In the genomic region with DNA sequence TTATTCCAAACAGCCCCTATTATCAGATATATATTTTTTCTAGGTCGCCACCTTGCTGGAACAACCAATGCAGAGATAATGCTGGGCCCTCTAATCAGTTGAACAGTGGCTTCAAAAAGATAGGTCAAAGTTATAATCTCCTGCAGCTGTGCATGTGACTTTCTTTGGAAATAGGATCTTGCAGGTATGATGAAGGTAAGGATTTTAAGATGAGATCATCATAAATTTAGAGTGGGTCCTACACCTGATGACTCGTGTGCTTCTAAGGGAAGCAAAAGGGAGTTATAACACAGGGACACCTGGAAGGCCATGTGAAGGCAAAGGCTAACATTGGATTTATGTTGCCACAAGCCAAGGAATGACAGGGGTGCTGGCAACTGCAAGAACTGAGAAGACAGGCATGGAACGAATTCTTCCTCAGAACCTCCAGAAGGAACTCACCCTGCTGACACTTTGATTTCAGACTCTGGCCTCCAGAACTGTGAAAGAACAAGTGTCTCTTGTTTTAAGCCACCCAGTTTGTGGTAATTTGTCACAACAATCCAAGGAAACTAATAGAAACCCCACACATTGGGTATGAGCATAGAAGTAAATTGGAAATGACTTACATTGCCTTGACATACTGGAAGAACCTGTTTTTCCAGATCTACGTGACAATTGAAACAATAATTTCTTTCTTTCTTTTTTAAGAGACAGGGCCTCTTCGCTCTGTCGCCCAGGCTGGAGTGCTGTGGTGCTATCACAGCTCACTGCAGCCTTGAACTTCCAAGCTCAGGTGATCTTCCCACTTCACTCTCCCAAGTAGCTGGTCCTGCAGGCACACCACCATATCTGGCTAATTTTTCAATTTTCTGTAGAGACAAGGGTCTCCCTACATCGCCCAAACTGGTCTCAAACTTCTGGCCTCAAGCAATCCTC, we compare ENCODE assay signal across 21 cellular contexts. TPM values are rescaled to one million over a fixed set of nuclear protein-coding genes. Genes with fewer than 3 reads are reported as not detected.
DNase-seq lines count a peak whose midpoint lies in the region; ATAC-seq and TF ChIP-seq lines count a peak whose summit lies in the region.
"Had no signal": no experiment of that assay in that cellular context is flagged by ENCODE, and none has a peak within 500 bp of the region (broad histone marks: within the 10 kb centered on the region; RNA-seq: fewer than 3 reads in every experiment).

No MANE protein-coding gene starts in this region.

- H3K4me3 Mint-ChIP-seq in Calu3 (ENCODE audit: low read depth, unreplicated experiment) = peak overlapping the region; percentile 65
- H3K4me3 Mint-ChIP-seq: activated CD8-positive, alpha-beta T cell treated with anti-CD3 and anti-CD28 coated beads, Interleukin-2, amount 10 ng/mL, durations not matched to agents 7 days and 5 days; CD4-positive, CD25-positive, alpha-beta regulatory T cell; IgD-negative memory B cell had no signal

- CTCF ChIA-PET in Calu3 (lab: Charles Lee) = no interaction called here

- ATAC-seq in body of pancreas (peak; percentile 84), left lung (peak; percentile 12), HG02852 (IDR thresholded peaks at IDR 0.05; ENCODE audit: unreplicated experiment) (no peak), HG03354 (IDR thresholded peaks at IDR 0.05; ENCODE audit: poor library complexity, severe bottlenecking, unreplicated experiment) (no peak), aorta (ENCODE audit: low FRiP score) (no peak)
- ATAC-seq: activated CD8-positive, alpha-beta T cell treated with anti-CD3 and anti-CD28 coated beads, Interleukin-2, amount 10 ng/mL, durations not matched to agents 7 days and 5 days; activated naive CD4-positive, alpha-beta T cell treated with anti-CD3 and anti-CD28 coated beads, Interleukin-2, amount 50 U/mL, for 72 hours; stimulated activated naive CD8-positive, alpha-beta T cell treated with anti-CD3 and anti-CD28 coated beads, Interleukin-15, Interleukin-2, amounts not matched to agents 100 U/mL and 50 U/mL, for 24 hours had no signal

- TSS peak; percentile 67 for BruUV-seq in Calu3 (replicated peaks; lab: Mats Ljungman, UMichigan)

- no peaks in the 10 kb centered on the region for H3K36me3 ChIP-seq in body of pancreas (replicated peaks in 1 of 2; ENCODE audit: insufficient read depth in 1 of 2, low read depth in 2 of 2)
- H3K36me3 ChIP-seq in left lung = no peaks in the 10 kb centered on the region
- no peaks in the 10 kb centered on the region for H3K36me3 ChIP-seq in aorta (ENCODE audit: control insufficient read depth in 1 of 2, insufficient read depth in 2 of 2, low read length in 1 of 2)
- H3K36me3 ChIP-seq: brain microvascular endothelial cell, heart left ventricle, right atrium auricular region had no signal

- H3K9me3 Mint-ChIP-seq in Calu3 (ENCODE audit: low read depth, unreplicated experiment) = no peaks in the 10 kb centered on the region

- TF ChIP-seq POLR2A in body of pancreas (IDR thresholded peaks at IDR 0.05) = no peak

- H3K27me3 ChIP-seq in body of pancreas (no peaks in the 10 kb centered on the region), left lung (no peaks in the 10 kb centered on the region), aorta (ENCODE audit: control insufficient read depth in 1 of 2, insufficient read depth in 2 of 2, low read length in 1 of 2) (no peaks in the 10 kb centered on the region)
- H3K27me3 ChIP-seq: brain microvascular endothelial cell, heart left ventricle, right atrium auricular region had no signal

- H3K36me3 Mint-ChIP-seq in Calu3 (ENCODE audit: insufficient read depth, unreplicated experiment) = peaks cover 15% of the 10 kb centered on the region
- H3K36me3 Mint-ChIP-seq: CD4-positive, CD25-positive, alpha-beta regulatory T cell; IgD-negative memory B cell had no signal

- no peak overlapping the region for H3K4me3 ChIP-seq in body of pancreas
- no peak overlapping the region for H3K4me3 ChIP-seq in left lung
- no peak overlapping the region for H3K4me3 ChIP-seq in aorta (ENCODE audit: low read length in 2 of 2)
- H3K4me3 ChIP-seq: heart left ventricle, right atrium auricular region had no signal

- peaks cover 60% of the 10 kb centered on the region for H3K4me1 Mint-ChIP-seq in Calu3 (ENCODE audit: low read depth, unreplicated experiment)
- H3K4me1 Mint-ChIP-seq: IgD-negative memory B cell had no signal

- H3K4me1 ChIP-seq in body of pancreas = peaks cover 18% of the 10 kb centered on the region
- H3K4me1 ChIP-seq in left lung = peaks cover 0 to 8% of the 10 kb centered on the region in 2 donors
- peaks cover 0 to 1% of the 10 kb centered on the region in 2 donors for H3K4me1 ChIP-seq in aorta (ENCODE audit: control insufficient read depth in 1 of 2, insufficient read depth in 2 of 2, low read length in 2 of 2)
- H3K4me1 ChIP-seq: right atrium auricular region had no signal

- 50 to 51% methylated on average over 7 of the region's 7 CpGs for WGBS in body of pancreas, 2 donors
- WGBS in aorta, 2 donors = 82 to 89% methylated on average over 7 of the region's 7 CpGs

- H3K27ac ChIP-seq in body of pancreas = peak overlapping the region; percentile 35 to 69 (median 53)
- H3K27ac ChIP-seq in left lung = no peak overlapping the region
- H3K27ac ChIP-seq in aorta (ENCODE audit: low read depth in 1 of 2, low read length in 2 of 2) = no peak overlapping the region
- H3K27ac ChIP-seq: brain microvascular endothelial cell had no signal

- H3K27ac Mint-ChIP-seq in Calu3 (ENCODE audit: unreplicated experiment) = peak overlapping the region; percentile 98
- H3K27ac Mint-ChIP-seq: activated CD8-positive, alpha-beta T cell treated with anti-CD3 and anti-CD28 coated beads, Interleukin-2, amount 10 ng/mL, durations not matched to agents 7 days and 5 days; activated naive CD4-positive, alpha-beta T cell treated with anti-CD3 and anti-CD28 coated beads, Interleukin-2, amount 50 U/mL, for 72 hours; CD4-positive, CD25-positive, alpha-beta regulatory T cell; IgD-negative memory B cell had no signal

- TF ChIP-seq CTCF in Calu3 (IDR thresholded peaks at IDR 0.05; ENCODE audit: unreplicated experiment) (no peak), body of pancreas (IDR thresholded peaks at IDR 0.05) (no peak), left lung (IDR thresholded peaks at IDR 0.05) (no peak)

- intact Hi-C loops in Calu3 (cut with micrococcal nuclease; ENCODE audit: unreplicated experiment) = loop anchor here (2.0 kb wide), 2 partner anchors 16 to 32 kb away; no protein-coding TSS in a partner anchor
- intact Hi-C loops in body of pancreas (cut with DNase I) = no loop called here
- intact Hi-C loops in left lung (cut with DNase I) = no loop called here
- intact Hi-C loops in aorta (cut with DNase I) = no loop called here

- peak; percentile 45 for DNase-seq in Calu3
- DNase-seq in LoVo (ENCODE audit: low spot score) = peak; percentile 51
- peak; percentile 11 to 31 (median 19) for DNase-seq in body of pancreas
- no peak for DNase-seq in left lung
- no peak for DNase-seq in aorta
- DNase-seq in HCEC 1CT = no peak
- DNase-seq: activated CD8-positive, alpha-beta T cell treated with anti-CD3 and anti-CD28 coated beads, Interleukin-2, amount 10 ng/mL, durations not matched to agents 7 days and 5 days; activated T-cell treated with anti-CD3 and anti-CD28 coated beads, Interleukin-2, amount 50 U/mL, for 48 hours; brain microvascular endothelial cell; CD4-positive, CD25-positive, alpha-beta regulatory T cell; EL; kidney; midbrain; SHP77; stimulated activated naive CD8-positive, alpha-beta T cell treated with anti-CD3 and anti-CD28 coated beads, Interleukin-15, Interleukin-2, amounts not matched to agents 100 U/mL and 50 U/mL, for 24 hours had no signal

- H3K27me3 Mint-ChIP-seq in Calu3 (ENCODE audit: unreplicated experiment) = no peaks in the 10 kb centered on the region
- H3K27me3 Mint-ChIP-seq: IgD-negative memory B cell had no signal

- H3K9me3 ChIP-seq in body of pancreas (no peaks in the 10 kb centered on the region), left lung (peaks cover 0 to 11% of the 10 kb centered on the region in 2 donors), aorta (ENCODE audit: control insufficient read depth, low read length) (no peaks in the 10 kb centered on the region)

RNA-seq across cellular contexts. Expression of a gene that starts 34.3 kb away (rescaled TPM):
- total RNA-seq in Calu3 (2022) = 28.1 and 30.9 TPM in 2 replicates
- total RNA-seq in body of pancreas = 10 to 100 TPM in 1 of 2 donors, 1 to 10 TPM in 1; 8.6 to 23.7 TPM
- total RNA-seq in left lung = 10 to 100 TPM; 20.2 to 27.1 TPM
- total RNA-seq in aorta = 10 to 100 TPM; 22.1 to 31.6 TPM
- 10 to 100 TPM in 1 of 2 donors, 1 to 10 TPM in 1; 6.8 to 15.7 TPM for polyA plus RNA-seq in aorta

Comparison
In these comparisons a context has a peak if more than half of its experiments do, and no peak if none do; other contexts are left out.
1. DNase-seq: peak in Calu3 (single experiment), LoVo (single experiment) and body of pancreas (4 of 4); none in left lung (0 of 2), aorta (0 of 2) and HCEC 1CT (single experiment).
2. ATAC-seq: peak in body of pancreas (single experiment) and left lung (single experiment); none in HG02852 (single experiment), HG03354 (single experiment) and aorta (single experiment).
3. H3K27ac ChIP-seq: peak in body of pancreas (4 of 4); none in left lung (0 of 2) and aorta (0 of 2).